Comparison of ENCODE assay signal across 11 cellular contexts in the genomic region with DNA sequence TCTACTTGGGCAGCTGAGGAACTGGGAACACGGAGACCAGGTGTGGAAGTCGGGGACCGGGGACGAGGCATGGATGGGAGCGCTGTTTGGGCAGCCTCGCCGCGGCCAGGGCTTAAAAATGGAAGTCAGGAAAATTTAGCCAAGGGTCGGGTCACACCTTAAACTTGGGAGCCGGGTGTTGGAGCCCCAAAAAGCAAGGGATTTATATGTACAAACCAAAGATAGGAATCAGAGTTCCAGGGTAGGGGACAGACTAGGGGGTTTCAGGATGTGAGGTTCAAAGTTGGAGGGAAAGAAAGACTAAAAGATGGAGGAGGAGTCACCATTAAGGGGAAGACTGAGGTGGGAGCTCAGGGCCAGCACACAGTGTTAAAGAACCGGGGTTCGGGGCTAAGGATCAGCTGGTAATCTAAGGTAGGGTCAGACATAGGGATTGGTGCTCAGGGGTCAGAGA. TPM values are rescaled to one million over a fixed set of nuclear protein-coding genes. Genes with fewer than 3 reads are reported as not detected.
DNase-seq lines count a peak whose midpoint lies in the region; ATAC-seq and TF ChIP-seq lines count a peak whose summit lies in the region.
"Had no signal": no experiment of that assay in that cellular context is flagged by ENCODE, and none has a peak within 500 bp of the region (broad histone marks: within the 10 kb centered on the region; RNA-seq: fewer than 3 reads in every experiment).

No MANE protein-coding gene starts in this region.

- 21 to 34% methylated on average over 12 of the region's 12 CpGs for WGBS in esophagus squamous epithelium, 2 donors
- no CpG with 5 or more reads among the region's 12 CpGs for WGBS in trophoblast cell (ENCODE audit: extremely low coverage, insufficient coverage, insufficient read length)

- TF ChIP-seq POLR2A in esophagus squamous epithelium (IDR thresholded peaks at IDR 0.05): no peak

- no peaks in the 10 kb centered on the region for H3K9me3 ChIP-seq in SK-N-MC (ENCODE audit: low read depth, low read length)
- H3K9me3 ChIP-seq in esophagus squamous epithelium: no peaks in the 10 kb centered on the region
- H3K9me3 ChIP-seq in trophoblast cell (ENCODE audit: insufficient read depth, low read depth, low read length): no peaks in the 10 kb centered on the region

- peaks cover 30% of the 10 kb centered on the region for H3K27me3 Mint-ChIP-seq in GM23338 (ENCODE audit: insufficient read depth, low read depth, poor library complexity)

- H3F3A ChIP-seq in GM23338 (replicated peaks; ENCODE audit: low read depth): 0 out of 2 replicates have a peak, but pooled peaks cover 3% of the 10 kb centered on the region

- peak overlapping the region; percentile 68 for H2BK120ac ChIP-seq in trophoblast cell (ENCODE audit: insufficient read depth, low read length, poor library complexity)

- H2AK5ac ChIP-seq in trophoblast cell (ENCODE audit: low read length): peak overlapping the region; percentile 51

- H3K27ac ChIP-seq in GM23338 (ENCODE audit: low read depth): 0 out of 2 replicates have a peak overlapping the region, but pooled peaks have one; percentile 80
- no peak overlapping the region for H3K27ac ChIP-seq in SK-N-MC
- H3K27ac ChIP-seq in esophagus squamous epithelium: no peak overlapping the region
- no peak overlapping the region for H3K27ac ChIP-seq in trophoblast cell (ENCODE audit: low read depth, low read length)

- H3K4me3 ChIP-seq in GM23338: peak overlapping the region; percentile 63
- peak overlapping the region; percentile 96 for H3K4me3 ChIP-seq in SK-N-MC
- peak overlapping the region in 3 of 4 donors; percentile 83 to 94 (median 84) for H3K4me3 ChIP-seq in esophagus squamous epithelium
- peak overlapping the region; percentile 55 for H3K4me3 ChIP-seq in trophoblast cell (ENCODE audit: low read depth, low read length)

- H3K36me3 Mint-ChIP-seq in GM23338 (ENCODE audit: low read depth): peaks cover 14% of the 10 kb centered on the region

- peak overlapping the region; percentile 40 for H3K14ac ChIP-seq in trophoblast cell (ENCODE audit: low read length)

- H3K4me1 ChIP-seq in GM23338 (ENCODE audit: insufficient read depth): peaks cover 29% of the 10 kb centered on the region
- peaks cover 13 to 39% (median 26%) of the 10 kb centered on the region in 3 donors for H3K4me1 ChIP-seq in esophagus squamous epithelium
- peaks cover 1 to 4% of the 10 kb centered on the region in 2 experiments for H3K4me1 ChIP-seq in trophoblast cell (ENCODE audit: control insufficient read depth in 1 of 2, insufficient read depth in 2 of 2, low read length in 2 of 2)

- no peak overlapping the region for H2BK5ac ChIP-seq in trophoblast cell (ENCODE audit: low read depth, low read length, poor library complexity)

- DNase-seq in GM23338 (ENCODE audit: low spot score) (no peak), SK-N-MC (ENCODE audit: low read depth, low spot score) (no peak), esophagus squamous epithelium (lab: John Stamatoyannopoulos, UW) (no peak), trophoblast cell (no peak), putamen (ENCODE audit: low spot score) (no peak)
- no peak for DNase-seq in activated CD8-positive, alpha-beta memory T cell treated with anti-CD3 and anti-CD28 coated beads for 24 hours
- DNase-seq: GF-D8, midbrain, NCI-H1048 had no signal

- H4K12ac ChIP-seq in trophoblast cell (ENCODE audit: low read depth, low read length): peak overlapping the region; percentile 47

- peak overlapping the region; percentile 12 for H4K91ac ChIP-seq in trophoblast cell (ENCODE audit: low read depth, low read length)

- H3K4me1 Mint-ChIP-seq in GM23338: peaks cover 36% of the 10 kb centered on the region

- peaks cover 13% of the 10 kb centered on the region; the same call in 1 of the 2 replicates for H4K20me1 ChIP-seq in GM23338 (replicated peaks; ENCODE audit: insufficient read depth)

- H3K4me3 Mint-ChIP-seq in GM23338: peak overlapping the region; percentile 95

- H3K9me2 ChIP-seq in GM23338 (ENCODE audit: insufficient read depth): no peaks in the 10 kb centered on the region

- H3K4ac ChIP-seq in trophoblast cell (ENCODE audit: low read depth, low read length): peak overlapping the region; percentile 30

- no peak overlapping the region for H2BK12ac ChIP-seq in trophoblast cell (ENCODE audit: low read length)

- H3K9ac ChIP-seq in SK-N-MC (ENCODE audit: insufficient read length) (no peak overlapping the region), trophoblast cell (ENCODE audit: low read length) (no peak overlapping the region)

- peaks cover 12% of the 10 kb centered on the region for H3K79me1 ChIP-seq in trophoblast cell (ENCODE audit: low read length)

- H3K18ac ChIP-seq in trophoblast cell (ENCODE audit: low read length): no peak overlapping the region

- TF ChIP-seq CTCF in GM23338 (conservative IDR thresholded peaks at IDR 0.05; ENCODE audit: low read depth in 2 of 2) (no peak), esophagus squamous epithelium (IDR thresholded peaks at IDR 0.05) (no peak)

- peak overlapping the region; percentile 80 for H2AFZ ChIP-seq in GM23338
- H2AFZ ChIP-seq in trophoblast cell (ENCODE audit: insufficient read depth, low read length, poor library complexity): peak overlapping the region; percentile 20

- intact Hi-C loops in esophagus squamous epithelium (cut with DNase I): no loop called here

- H3K27me3 ChIP-seq in GM23338 (ENCODE audit: insufficient read depth) (no peaks in the 10 kb centered on the region), esophagus squamous epithelium (peaks cover 0 to 37% (median 4%) of the 10 kb centered on the region in 4 donors), trophoblast cell (ENCODE audit: insufficient read depth, low read length) (peaks cover 6% of the 10 kb centered on the region)

- H3K4me2 ChIP-seq in GM23338 (peak overlapping the region; percentile 96), trophoblast cell (ENCODE audit: low read length) (peak overlapping the region; percentile 73)

- ATAC-seq in GM23338: no peak
- no peak for ATAC-seq in HG02610 (IDR thresholded peaks at IDR 0.05; ENCODE audit: unreplicated experiment)

- H4K8ac ChIP-seq in trophoblast cell (ENCODE audit: low read depth, low read length): peak overlapping the region; percentile 68

- H3K9me3 Mint-ChIP-seq in GM23338: no peaks in the 10 kb centered on the region

- 0 out of 2 replicates have a peak, but pooled peaks cover under 1% of the 10 kb centered on the region for H3K36me3 ChIP-seq in GM23338 (ENCODE audit: insufficient read depth)
- peaks cover 7% of the 10 kb centered on the region; the same call in 1 of the 2 replicates for H3K36me3 ChIP-seq in SK-N-MC (ENCODE audit: insufficient read depth, low read length)
- peaks cover 0 to 5% (median under 1%) of the 10 kb centered on the region in 3 donors for H3K36me3 ChIP-seq in esophagus squamous epithelium
- H3K36me3 ChIP-seq in trophoblast cell (ENCODE audit: control insufficient read depth in 1 of 2, insufficient read depth in 2 of 2, low read length in 2 of 2): peaks cover under 1% of the 10 kb centered on the region in 2 experiments

- peaks cover 74% of the 10 kb centered on the region for H3K79me2 ChIP-seq in GM23338 (replicated peaks; ENCODE audit: insufficient read depth)
- H3K79me2 ChIP-seq in trophoblast cell (ENCODE audit: control insufficient read depth, insufficient read depth, low read length, poor library complexity): peaks cover 6% of the 10 kb centered on the region

- H3K27ac Mint-ChIP-seq in GM23338: peak overlapping the region; percentile 92

- no peak overlapping the region for H3K23ac ChIP-seq in trophoblast cell (ENCODE audit: low read length)

TF ChIP-seq in GM23338, 12 proteins besides CTCF, POLR2A, EP300 and RAD21 (continues in another document):
- TF ChIP-seq EZH2 (IDR thresholded peaks at IDR 0.05; ENCODE audit: low read depth, unreplicated experiment): no peak

RNA-seq across cellular contexts. Expression of gene FOXA3, which starts 0.5 kb away (rescaled TPM):
- total RNA-seq in GM23338 (2014; rRNA removed; shearing (Covaris generic)): 15.1 and 17.5 TPM in 2 replicates
- 11.1 and 11.7 TPM in 2 replicates for polyA plus RNA-seq in GM23338 (2016; fragmentation: Nextera tagmentation; extraction: Ambion mirVana)
- total RNA-seq in esophagus squamous epithelium: under 1 TPM in 1 of 4 donors, not detected in 3; 0.18 TPM
- polyA plus RNA-seq in trophoblast cell (2013): 1.6 and 1.8 TPM in 2 replicates
- total RNA-seq: esophagus mucosa had no signal

RNA-seq across cellular contexts. Expression of gene SYMPK, which starts 1.7 kb away (rescaled TPM):
- 64.0 and 82.1 TPM in 2 replicates for total RNA-seq in GM23338 (2014; rRNA removed; shearing (Covaris generic))
- polyA plus RNA-seq in GM23338 (2016; fragmentation: Nextera tagmentation; extraction: Ambion mirVana): 33.9 and 36.8 TPM in 2 replicates
- total RNA-seq in esophagus squamous epithelium: 10 to 100 TPM; 28.4 to 36.6 (median 31.6) TPM
- 53.3 and 55.9 TPM in 2 replicates for polyA plus RNA-seq in trophoblast cell (2013)

RNA-seq across cellular contexts. Expression of gene IRF2BP1, which starts 21.3 kb away (rescaled TPM):
- total RNA-seq in GM23338 (2014; rRNA removed; shearing (Covaris generic)): 36.0 and 41.6 TPM in 2 replicates
- 9.7 and 10.4 TPM in 2 replicates for polyA plus RNA-seq in GM23338 (2016; fragmentation: Nextera tagmentation; extraction: Ambion mirVana)
- 10 to 100 TPM; 14.6 to 22.4 (median 20.0) TPM for total RNA-seq in esophagus squamous epithelium
- 9.5 and 9.8 TPM in 2 replicates for polyA plus RNA-seq in trophoblast cell (2013)

RNA-seq across cellular contexts. Expression of gene MYPOP, which starts 37.8 kb away (rescaled TPM):
- 6.9 and 7.9 TPM in 2 replicates for total RNA-seq in GM23338 (2014; rRNA removed; shearing (Covaris generic))
- polyA plus RNA-seq in GM23338 (2016; fragmentation: Nextera tagmentation; extraction: Ambion mirVana): 2.7 and 3.0 TPM in 2 replicates
- 1 to 10 TPM; 2.3 to 5.7 (median 4.2) TPM for total RNA-seq in esophagus squamous epithelium
- 20.7 and 21.0 TPM in 2 replicates for polyA plus RNA-seq in trophoblast cell (2013)

RNA-seq across cellular contexts. Expression of gene RSPH6A, which starts 49.5 kb away (rescaled TPM):
- 0.21 and 0.23 TPM in 2 replicates for total RNA-seq in GM23338 (2014; rRNA removed; shearing (Covaris generic))
- 0.11 TPM in 1 of 2 replicates, not detected in the other for polyA plus RNA-seq in GM23338 (2016; fragmentation: Nextera tagmentation; extraction: Ambion mirVana)
- total RNA-seq in esophagus squamous epithelium: under 1 TPM in 1 of 4 donors, not detected in 3; 0.19 TPM
- 0.01 and 0.03 TPM in 2 replicates for polyA plus RNA-seq in trophoblast cell (2013)

Comparison
In these comparisons a context has a peak if more than half of its experiments do, and no peak if none do; other contexts are left out.
1. RNA of gene FOXA3, which starts 0.5 kb away (total RNA-seq): 15.1 to 17.5 TPM in GM23338; 0.18 TPM in esophagus squamous epithelium; every median in the first group is over 10 times any median in the second.
2. Peak in every context shown above with its lines, with median percentiles within 50 percentile points of each other: H3K4me3 ChIP-seq.